In the genomic region with DNA sequence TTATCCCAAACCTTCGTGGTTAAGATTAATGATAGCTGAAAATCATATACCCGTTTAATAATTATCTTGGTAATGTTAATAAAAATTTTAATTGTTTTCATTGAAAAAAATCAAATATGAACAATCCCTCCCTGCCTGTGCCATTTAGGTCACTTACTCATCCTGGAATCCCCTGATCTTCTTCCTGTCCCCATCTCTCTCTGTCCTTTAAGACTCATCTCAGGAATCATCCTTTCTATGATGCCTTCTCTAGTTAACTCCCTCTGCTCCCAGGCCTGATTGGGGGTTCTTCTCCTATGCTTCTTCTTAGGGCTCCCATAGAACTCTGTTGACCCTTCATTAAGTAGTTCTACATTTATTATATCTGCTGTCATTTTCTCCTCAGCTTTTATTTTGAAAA, we compare ENCODE assay signal across 14 cellular contexts.
DNase-seq lines count a peak whose midpoint lies in the region; ATAC-seq lines count a peak whose summit lies in the region.
"Had no signal": no experiment of that assay in that cellular context is flagged by ENCODE, and none has a peak within 500 bp of the region (broad histone marks: within the 10 kb centered on the region; RNA-seq: fewer than 3 reads in every experiment).

No MANE protein-coding gene starts in this region.

- CTCF ChIA-PET in activated naive CD4-positive, alpha-beta T cell treated with anti-CD3 and anti-CD28 coated beads for 36 hours (lab: Charles Lee) = interaction anchor here (0.6 to 1.3 kb wide), 2 partner anchors 14 to 180 kb away, joined by 3 to 4 read pairs; no protein-coding TSS in a partner anchor
- CTCF ChIA-PET in activated naive CD4-positive, alpha-beta T cell treated with anti-CD3 and anti-CD28 coated beads, Interleukin-2, amount 10 ng/mL, durations not matched to agents 7 days and 5 days (lab: Charles Lee) = no interaction called here

- H3K9me3 ChIP-seq in T-helper 17 cell (ENCODE audit: control insufficient read depth, low read length, poor library complexity, severe bottlenecking) = no peaks in the 10 kb centered on the region
- H3K9me3 ChIP-seq: right lobe of liver, SK-N-SH had no signal

- no peak overlapping the region for H3K4me3 Mint-ChIP-seq in activated naive CD4-positive, alpha-beta T cell treated with anti-CD3 and anti-CD28 coated beads for 36 hours
- H3K4me3 Mint-ChIP-seq in activated naive CD4-positive, alpha-beta T cell treated with anti-CD3 and anti-CD28 coated beads, Interleukin-2, amount 10 ng/mL, durations not matched to agents 7 days and 5 days = no peak overlapping the region
- peak overlapping the region; percentile 7 for H3K4me3 Mint-ChIP-seq in T-helper 17 cell
- peak overlapping the region in 2 of 5 donors; percentile 2 to 7 for H3K4me3 Mint-ChIP-seq in immature natural killer cell
- no peak overlapping the region for H3K4me3 Mint-ChIP-seq in stimulated activated naive CD8-positive, alpha-beta T cell treated with anti-CD3 and anti-CD28 coated beads, Interleukin-15, Interleukin-2, amounts not matched to agents 100 ng/mL and 50 ng/mL, for 24 hours

- H3K9me3 Mint-ChIP-seq in activated naive CD4-positive, alpha-beta T cell treated with anti-CD3 and anti-CD28 coated beads for 36 hours = no peaks in the 10 kb centered on the region
- H3K9me3 Mint-ChIP-seq in activated naive CD4-positive, alpha-beta T cell treated with anti-CD3 and anti-CD28 coated beads, Interleukin-2, amount 10 ng/mL, durations not matched to agents 7 days and 5 days = no peaks in the 10 kb centered on the region
- no peaks in the 10 kb centered on the region for H3K9me3 Mint-ChIP-seq in immature natural killer cell
- no peaks in the 10 kb centered on the region for H3K9me3 Mint-ChIP-seq in stimulated activated naive CD8-positive, alpha-beta T cell treated with anti-CD3 and anti-CD28 coated beads, Interleukin-15, Interleukin-2, amounts not matched to agents 100 ng/mL and 50 ng/mL, for 24 hours

- ATAC-seq in T-helper 17 cell = no peak
- no peak for ATAC-seq in GM21529 (IDR thresholded peaks at IDR 0.05; ENCODE audit: unreplicated experiment)

- H3K27ac Mint-ChIP-seq in activated naive CD4-positive, alpha-beta T cell treated with anti-CD3 and anti-CD28 coated beads for 36 hours = peak overlapping the region; percentile 10
- no peak overlapping the region for H3K27ac Mint-ChIP-seq in activated naive CD4-positive, alpha-beta T cell treated with anti-CD3 and anti-CD28 coated beads, Interleukin-2, amount 10 ng/mL, durations not matched to agents 7 days and 5 days
- H3K27ac Mint-ChIP-seq in T-helper 17 cell (peak overlapping the region; percentile 96), immature natural killer cell (peak overlapping the region; percentile 37 to 87 (median 58))
- H3K27ac Mint-ChIP-seq in stimulated activated naive CD8-positive, alpha-beta T cell treated with anti-CD3 and anti-CD28 coated beads, Interleukin-15, Interleukin-2, amounts not matched to agents 100 ng/mL and 50 ng/mL, for 24 hours = peak overlapping the region; percentile 34

- peaks cover 29% of the 10 kb centered on the region for H3K36me3 Mint-ChIP-seq in activated naive CD4-positive, alpha-beta T cell treated with anti-CD3 and anti-CD28 coated beads for 36 hours (ENCODE audit: low read depth)
- H3K36me3 Mint-ChIP-seq in activated naive CD4-positive, alpha-beta T cell treated with anti-CD3 and anti-CD28 coated beads, Interleukin-2, amount 10 ng/mL, durations not matched to agents 7 days and 5 days = peaks cover 42% of the 10 kb centered on the region
- H3K36me3 Mint-ChIP-seq in T-helper 17 cell (ENCODE audit: low read depth) = peaks cover 12% of the 10 kb centered on the region
- H3K36me3 Mint-ChIP-seq in immature natural killer cell = peaks cover 0 to 14% (median 4%) of the 10 kb centered on the region in 3 donors
- H3K36me3 Mint-ChIP-seq in stimulated activated naive CD8-positive, alpha-beta T cell treated with anti-CD3 and anti-CD28 coated beads, Interleukin-15, Interleukin-2, amounts not matched to agents 100 ng/mL and 50 ng/mL, for 24 hours (ENCODE audit: low read depth) = peaks cover 57% of the 10 kb centered on the region

- intact Hi-C loops in activated naive CD4-positive, alpha-beta T cell treated with anti-CD3 and anti-CD28 coated beads for 36 hours (cut with micrococcal nuclease) = no loop called here

- H3K27me3 Mint-ChIP-seq in activated naive CD4-positive, alpha-beta T cell treated with anti-CD3 and anti-CD28 coated beads for 36 hours (ENCODE audit: low read depth) = no peaks in the 10 kb centered on the region
- no peaks in the 10 kb centered on the region for H3K27me3 Mint-ChIP-seq in activated naive CD4-positive, alpha-beta T cell treated with anti-CD3 and anti-CD28 coated beads, Interleukin-2, amount 10 ng/mL, durations not matched to agents 7 days and 5 days
- H3K27me3 Mint-ChIP-seq in T-helper 17 cell = no peaks in the 10 kb centered on the region
- peaks cover 0 to 2% (median 1%) of the 10 kb centered on the region in 3 donors for H3K27me3 Mint-ChIP-seq in immature natural killer cell (ENCODE audit: low read depth in 3 of 3)
- H3K27me3 Mint-ChIP-seq in stimulated activated naive CD8-positive, alpha-beta T cell treated with anti-CD3 and anti-CD28 coated beads, Interleukin-15, Interleukin-2, amounts not matched to agents 100 ng/mL and 50 ng/mL, for 24 hours = no peaks in the 10 kb centered on the region

- peaks cover 77% of the 10 kb centered on the region for H3K4me1 Mint-ChIP-seq in activated naive CD4-positive, alpha-beta T cell treated with anti-CD3 and anti-CD28 coated beads for 36 hours (ENCODE audit: low read depth)
- peaks cover 43% of the 10 kb centered on the region for H3K4me1 Mint-ChIP-seq in activated naive CD4-positive, alpha-beta T cell treated with anti-CD3 and anti-CD28 coated beads, Interleukin-2, amount 10 ng/mL, durations not matched to agents 7 days and 5 days
- H3K4me1 Mint-ChIP-seq in T-helper 17 cell (peaks cover 55% of the 10 kb centered on the region), immature natural killer cell (peaks cover 73 to 100% of the 10 kb centered on the region in 2 donors)
- peaks cover 87% of the 10 kb centered on the region for H3K4me1 Mint-ChIP-seq in stimulated activated naive CD8-positive, alpha-beta T cell treated with anti-CD3 and anti-CD28 coated beads, Interleukin-15, Interleukin-2, amounts not matched to agents 100 ng/mL and 50 ng/mL, for 24 hours (ENCODE audit: low read depth)

- DNase-seq in activated naive CD4-positive, alpha-beta T cell treated with anti-CD3 and anti-CD28 coated beads for 36 hours = no peak
- DNase-seq in activated naive CD4-positive, alpha-beta T cell treated with anti-CD3 and anti-CD28 coated beads, Interleukin-2, amount 10 ng/mL, durations not matched to agents 7 days and 5 days = no peak
- DNase-seq in T-helper 17 cell (no peak), immature natural killer cell (no peak), amniotic stem cell (lab: John Stamatoyannopoulos, UW) (no peak), NCI-H1105 treated with DMSO at 0.1 percent for 48 hours (lab: John Stamatoyannopoulos, UW) (no peak)
- DNase-seq: GF-D8, NCI-H1048, NCI-H526, right lobe of liver, SK-N-SH, substantia nigra had no signal
